ENCODE assay signal across 1 cellular context in genomic region chr19:44570984-44571684, GRCh38.
TF ChIP-seq lines count a peak whose summit lies in the region.

No MANE protein-coding gene starts in this region.

TF ChIP-seq in HepG2, 621 proteins besides CTCF, POLR2A, EP300 and RAD21 (continued from another document and continues in another):
- TF ChIP-seq HMGXB4 (CRISPR knock-in tag; IDR thresholded peaks at IDR 0.05; ENCODE audit: borderline replicate concordance in 1 of 2, low read depth in 1 of 2), result peak in 1 of 2 experiments; percentile 58; a peak in 1 of 4 replicates
- TF ChIP-seq KDM6A (CRISPR knock-in tag; IDR thresholded peaks at IDR 0.05; ENCODE audit: low read depth), result peak; percentile 54; the same call in 1 of the 2 replicates
- 0 out of 2 replicates have a peak, but pooled peaks have one; percentile 3 for TF ChIP-seq ZBTB33 (CRISPR knock-in tag; IDR thresholded peaks at IDR 0.05)
- no peak for TF ChIP-seq RFXANK (CRISPR knock-in tag; IDR thresholded peaks at IDR 0.05)
- TF ChIP-seq ZNF331 (CRISPR knock-in tag; IDR thresholded peaks at IDR 0.05), result peak; percentile 43; the same call in 1 of the 2 replicates
- TF ChIP-seq KDM2A (CRISPR knock-in tag; IDR thresholded peaks at IDR 0.05; ENCODE audit: borderline replicate concordance, low read depth), result 0 out of 2 replicates have a peak, but pooled peaks have one; percentile 7
- no peak for TF ChIP-seq POLR2G (IDR thresholded peaks at IDR 0.05; ENCODE audit: low read depth, low read length)
- 0 out of 4 replicates have a peak, but pooled peaks of 1 of the 2 experiments have one; percentile 19 for TF ChIP-seq KLF16 (CRISPR knock-in tag; IDR thresholded peaks at IDR 0.05)
- TF ChIP-seq GFI1 (CRISPR knock-in tag; IDR thresholded peaks at IDR 0.05; ENCODE audit: borderline replicate concordance), result peak; percentile 77
- TF ChIP-seq ZNF678 (CRISPR knock-in tag; IDR thresholded peaks at IDR 0.05), result no peak
- TF ChIP-seq FOXO4 (CRISPR knock-in tag; conservative IDR thresholded peaks at IDR 0.05), result 0 out of 2 replicates have a peak, but pooled peaks have one; percentile 63
- TF ChIP-seq STAG1 (CRISPR knock-in tag; IDR thresholded peaks at IDR 0.05), result peak; percentile 73
- 0 out of 2 replicates have a peak, but pooled peaks have one; percentile 21 for TF ChIP-seq MIER3 (CRISPR knock-in tag; IDR thresholded peaks at IDR 0.05; ENCODE audit: borderline replicate concordance)
- TF ChIP-seq ZNF788 (CRISPR knock-in tag; IDR thresholded peaks at IDR 0.05; ENCODE audit: borderline replicate concordance), result peak; percentile 32; the same call in 1 of the 2 replicates
- 0 out of 2 replicates have a peak, but pooled peaks have one; percentile 40 for TF ChIP-seq ZNF136 (CRISPR knock-in tag; IDR thresholded peaks at IDR 0.05; ENCODE audit: low read depth)
- peak; percentile 30; the same call in 1 of the 2 replicates for TF ChIP-seq MED1 (CRISPR knock-in tag; IDR thresholded peaks at IDR 0.05)
- no peak for TF ChIP-seq RFX3 (CRISPR knock-in tag; IDR thresholded peaks at IDR 0.05)
- no peak for TF ChIP-seq MAZ (IDR thresholded peaks at IDR 0.05; ENCODE audit: borderline replicate concordance, low read depth, low read length)
- 0 out of 2 replicates have a peak, but pooled peaks have one; percentile 38 for TF ChIP-seq MAZ (CRISPR knock-in tag; IDR thresholded peaks at IDR 0.05; ENCODE audit: low read depth)
- TF ChIP-seq SOX13 (IDR thresholded peaks at IDR 0.05), result no peak
- TF ChIP-seq SOX13 (CRISPR knock-in tag; conservative IDR thresholded peaks at IDR 0.05 in 1 of 2, IDR thresholded peaks at IDR 0.05 in 1 of 2), result peak in 1 of 2 experiments; percentile 34; a peak in 1 of 4 replicates
- TF ChIP-seq SALL2 (CRISPR knock-in tag; IDR thresholded peaks at IDR 0.05), result peak; percentile 18; the same call in 1 of the 2 replicates
- TF ChIP-seq ZMYM4 (CRISPR knock-in tag; IDR thresholded peaks at IDR 0.05), result peak; percentile 66
- TF ChIP-seq BCL6 (CRISPR knock-in tag; IDR thresholded peaks at IDR 0.05), result peak; percentile 53; the same call in 1 of the 2 replicates
- peak; percentile 46; the same call in 1 of the 2 replicates for TF ChIP-seq ZNF644 (CRISPR knock-in tag; IDR thresholded peaks at IDR 0.05; ENCODE audit: low read depth)
- 0 out of 2 replicates have a peak, but pooled peaks have one; percentile 18 for TF ChIP-seq SPEN (CRISPR knock-in tag; IDR thresholded peaks at IDR 0.05; ENCODE audit: low read depth)
- TF ChIP-seq LCORL (IDR thresholded peaks at IDR 0.05), result no peak
- TF ChIP-seq LCORL (CRISPR knock-in tag; IDR thresholded peaks at IDR 0.05), result peak; percentile 54; the same call in 1 of the 2 replicates
- TF ChIP-seq PRDM10 (CRISPR knock-in tag; IDR thresholded peaks at IDR 0.05; ENCODE audit: low read depth), result no peak
- no peak for TF ChIP-seq SIN3B (IDR thresholded peaks at IDR 0.05; ENCODE audit: low read length)
- TF ChIP-seq ONECUT2 (CRISPR knock-in tag; IDR thresholded peaks at IDR 0.05), result peak; percentile 93
- 0 out of 2 replicates have a peak, but pooled peaks have one; percentile 20 for TF ChIP-seq MYC (CRISPR knock-in tag; IDR thresholded peaks at IDR 0.05; ENCODE audit: borderline replicate concordance)
- peak; percentile 31; the same call in 1 of the 2 replicates for TF ChIP-seq GMEB1 (CRISPR knock-in tag; IDR thresholded peaks at IDR 0.05; ENCODE audit: borderline replicate concordance)
- TF ChIP-seq ZIK1 (CRISPR knock-in tag; IDR thresholded peaks at IDR 0.05; ENCODE audit: borderline replicate concordance, low read depth), result no peak
- TF ChIP-seq AFF4 (CRISPR knock-in tag; IDR thresholded peaks at IDR 0.05), result no peak
- TF ChIP-seq SAP130 (CRISPR knock-in tag; IDR thresholded peaks at IDR 0.05; ENCODE audit: low read depth), result peak; percentile 57
- TF ChIP-seq CEBPB (IDR thresholded peaks at IDR 0.05; ENCODE audit: borderline replicate concordance, low read depth, low read length), result peak; percentile 96
- 0 out of 2 replicates have a peak, but pooled peaks have one; percentile 10 for TF ChIP-seq FOXO1 (CRISPR knock-in tag; IDR thresholded peaks at IDR 0.05)
- TF ChIP-seq FOXJ3 (CRISPR knock-in tag; IDR thresholded peaks at IDR 0.05; ENCODE audit: borderline replicate concordance), result peak; percentile 30; the same call in 1 of the 2 replicates
- peak; percentile 77 for TF ChIP-seq ARID3A (IDR thresholded peaks at IDR 0.05; ENCODE audit: low read depth, low read length)
- TF ChIP-seq HDAC1 (CRISPR knock-in tag; IDR thresholded peaks at IDR 0.05), result peak; percentile 29; the same call in 1 of the 2 replicates
- no peak for TF ChIP-seq ZNF207 (IDR thresholded peaks at IDR 0.05; ENCODE audit: borderline replicate concordance)
- TF ChIP-seq CEBPG (CRISPR knock-in tag; IDR thresholded peaks at IDR 0.05), result peak; percentile 92
- peak; percentile 46 for TF ChIP-seq ASH2L (IDR thresholded peaks at IDR 0.05; ENCODE audit: insufficient read length, low read depth, low read length)
